ENCODE assay signal across 1 cellular context in genomic region chr13:99526549-99526948, GRCh38.
A peak's percentile ranks its signal among the peaks of the same experiment; 100 is the strongest.
TF ChIP-seq lines count a peak whose summit lies in the region.

No MANE protein-coding gene starts in this region.

TF ChIP-seq in K562, 482 proteins besides CTCF, POLR2A, EP300 and RAD21:
- TF ChIP-seq PRDM10 (IDR thresholded peaks at IDR 0.05; ENCODE audit: partially characterized antibody) (peak; percentile 78), ARID1B (IDR thresholded peaks at IDR 0.05) (peak; percentile 37; the same call in 1 of the 2 replicates), TCF3 (CRISPR knock-in tag; IDR thresholded peaks at IDR 0.05) (0 out of 2 replicates have a peak, but pooled peaks have one; percentile 50), CBFA2T2 (conservative IDR thresholded peaks at IDR 0.05) (0 out of 2 replicates have a peak, but pooled peaks have one; percentile 26), CREM (IDR thresholded peaks at IDR 0.05; ENCODE audit: low read depth) (no peak), SAP30 (IDR thresholded peaks at IDR 0.05; ENCODE audit: borderline replicate concordance, insufficient read depth, low read depth, low read length, poor library complexity, severe bottlenecking) (no peak), KDM1A (IDR thresholded peaks at IDR 0.05) (peak; percentile 23 to 29; a peak in 1 of 4 replicates), NR2C1 (IDR thresholded peaks at IDR 0.05) (no peak), NR2C1 (tag; IDR thresholded peaks at IDR 0.05) (0 out of 2 replicates have a peak, but pooled peaks have one; percentile 25), CBFA2T3 (IDR thresholded peaks at IDR 0.05) (peak; percentile 70), CBX8 (IDR thresholded peaks at IDR 0.05; ENCODE audit: borderline replicate concordance, extremely low read depth, low read depth, low read length, poor library complexity, severe bottlenecking) (no peak), ID3 (CRISPR knock-in tag; IDR thresholded peaks at IDR 0.05) (no peak), ID3 (tag; IDR thresholded peaks at IDR 0.05) (peak; percentile 35; the same call in 1 of the 2 replicates), NFIC (IDR thresholded peaks at IDR 0.05) (peak; percentile 49), ZNF24 (IDR thresholded peaks at IDR 0.05) (no peak), FUS (optimal IDR thresholded peaks at IDR 0.05; ENCODE audit: low read depth, low read length) (no peak), ZFP30 (CRISPR knock-in tag; IDR thresholded peaks at IDR 0.05; ENCODE audit: borderline replicate concordance) (no peak), CTCFL (IDR thresholded peaks at IDR 0.05; ENCODE audit: borderline replicate concordance, insufficient read depth, low read depth, low read length, poor library complexity, severe bottlenecking) (peak; percentile 6), TEAD4 (IDR thresholded peaks at IDR 0.05; ENCODE audit: low read length) (0 out of 2 replicates have a peak, but pooled peaks have one; percentile 25), TEAD4 (CRISPR knock-in tag; IDR thresholded peaks at IDR 0.05; ENCODE audit: borderline replicate concordance) (no peak), ZNF766 (CRISPR knock-in tag; conservative IDR thresholded peaks at IDR 0.05) (peak; percentile 54; the same call in 1 of the 2 replicates), TEAD2 (tag; IDR thresholded peaks at IDR 0.05) (peak; percentile 40; the same call in 1 of the 2 replicates), GATA2 (CRISPR knock-in tag; IDR thresholded peaks at IDR 0.05) (peak; percentile 13; the same call in 1 of the 2 replicates)
